ENCODE assay signal across 18 cellular contexts in genomic region chr1:8228253-8228652, GRCh38.
DNase-seq lines count a peak whose midpoint lies in the region; ATAC-seq, FAIRE-seq and TF ChIP-seq lines count a peak whose summit lies in the region.
"Had no signal": no experiment of that assay in that cellular context is flagged by ENCODE, and none has a peak within 500 bp of the region (broad histone marks: within the 10 kb centered on the region; RNA-seq: fewer than 3 reads in every experiment).

No MANE protein-coding gene starts in this region.

- H3K4me3 ChIP-seq in HepG2 (replicated peaks in 1 of 3; ENCODE audit: insufficient read depth in 1 of 3, low read depth in 2 of 3, low read length in 3 of 3) (no peak overlapping the region), right lobe of liver (no peak overlapping the region), Panc1 (ENCODE audit: low read depth in 2 of 2, low read length in 2 of 2) (no peak overlapping the region)
- H3K4me3 ChIP-seq: BLaER1, HAP-1 had no signal

- POLR2A ChIA-PET in HepG2 (lab: Yijun Ruan, JAX) (no interaction called here), Panc1 (lab: Charles Lee) (no interaction called here)

- ATAC-seq in HepG2 (no peak), right lobe of liver (no peak), Panc1 (no peak), GM21825 (IDR thresholded peaks at IDR 0.05; ENCODE audit: unreplicated experiment) (no peak)

- H3K9me3 ChIP-seq in HepG2 (ENCODE audit: low read length), result no peaks in the 10 kb centered on the region
- no peaks in the 10 kb centered on the region for H3K9me3 ChIP-seq in right lobe of liver
- H3K9me3 ChIP-seq in Panc1 (ENCODE audit: control insufficient read depth, insufficient read depth, low read depth, low read length), result no peaks in the 10 kb centered on the region; the same call in 1 of the 2 replicates
- H3K9me3 ChIP-seq: HAP-1 had no signal

- TF ChIP-seq EP300 in HepG2 (IDR thresholded peaks at IDR 0.05; ENCODE audit: low read depth in 2 of 2, low read length in 2 of 2) (no peak), HepG2 (CRISPR knock-in tag; IDR thresholded peaks at IDR 0.05; ENCODE audit: borderline replicate concordance) (no peak)

- H3K27me3 ChIP-seq in HepG2 (ENCODE audit: control insufficient read depth in 1 of 2, insufficient read depth in 2 of 2, low read length in 2 of 2), result no peaks in the 10 kb centered on the region
- H3K27me3 ChIP-seq in right lobe of liver, result no peaks in the 10 kb centered on the region
- H3K27me3 ChIP-seq in Panc1 (ENCODE audit: control insufficient read depth, insufficient read depth, low read length), result no peaks in the 10 kb centered on the region
- H3K27me3 ChIP-seq: BLaER1 had no signal

- H4K20me1 ChIP-seq in HepG2 (ENCODE audit: insufficient read depth, low read length), result no peaks in the 10 kb centered on the region
- H4K20me1 ChIP-seq: BLaER1 had no signal

- TF ChIP-seq POLR2A in HepG2 (IDR thresholded peaks at IDR 0.05; ENCODE audit: insufficient read depth in 1 of 2, low read depth in 2 of 2, low read length in 2 of 2) (no peak), right lobe of liver (IDR thresholded peaks at IDR 0.05) (no peak)

- no peak for TF ChIP-seq CTCF in HepG2 (CRISPR knock-in tag; IDR thresholded peaks at IDR 0.05)
- no peak for TF ChIP-seq CTCF in right lobe of liver (IDR thresholded peaks at IDR 0.05)
- no peak for TF ChIP-seq CTCF in Panc1 (IDR thresholded peaks at IDR 0.05)

- H3K27ac ChIP-seq in HepG2 (ENCODE audit: extremely low read length, insufficient read depth, low read length) (no peak overlapping the region), right lobe of liver (no peak overlapping the region), Panc1 (ENCODE audit: low read length) (peak overlapping the region; percentile 67; the same call in 1 of the 2 replicates)
- H3K27ac ChIP-seq: 22Rv1, BLaER1, HL-60 had no signal

- H3K9me3 Mint-ChIP-seq in dendritic cell treated with granulocyte-macrophage colony-stimulating factor and Interleukin-4, amounts not matched to agents 40 ng/mL and 50 ng/mL, for 4 days, result peaks cover 10% of the 10 kb centered on the region

- in situ Hi-C loops in HepG2 (cut with HindIII; ENCODE audit: extremely low pct_ligation_motif_present, low pct_unique_long_range_greater_than_20kb) (no loop called here), Panc1 (cut with HindIII; ENCODE audit: low pct_unique_long_range_greater_than_20kb, low sequenced_read_pairs) (no loop called here)

- no peak overlapping the region for H3K4me3 Mint-ChIP-seq in dendritic cell treated with granulocyte-macrophage colony-stimulating factor and Interleukin-4, amounts not matched to agents 40 ng/mL and 50 ng/mL, for 4 days
- H3K4me3 Mint-ChIP-seq: HFFc6, IgD-negative memory B cell had no signal

- no peak overlapping the region for H3K9ac ChIP-seq in HepG2 (ENCODE audit: insufficient read depth, low read depth, low read length)
- H3K9ac ChIP-seq: BLaER1 had no signal

- WGBS in HepG2 (ENCODE audit: low lambda C conversion rate), result 96% methylated on average over 2 of the region's 2 CpGs
- WGBS in right lobe of liver (ENCODE audit: insufficient coverage, low coverage, low lambda C conversion rate, missing lambda C conversion rate), result 85% methylated on average over 2 of the region's 2 CpGs

- peaks cover 33% of the 10 kb centered on the region for H3K4me1 Mint-ChIP-seq in dendritic cell treated with granulocyte-macrophage colony-stimulating factor and Interleukin-4, amounts not matched to agents 40 ng/mL and 50 ng/mL, for 4 days (ENCODE audit: low read depth)

- no peak for FAIRE-seq in HepG2 (lab: Jason Lieb, UNC)

- CTCF ChIA-PET in HepG2 (lab: Yijun Ruan, JAX; ENCODE audit: low intra/inter-chr PET ratio, low total read pairs) (no interaction called here), Panc1 (lab: Charles Lee) (interaction anchor here (0.5 kb wide), 1 partner anchor 317 kb away, joined by 6 read pairs; no protein-coding TSS in a partner anchor)

- no peak for DNase-seq in HepG2 (ENCODE audit: low spot score)
- no peak for DNase-seq in right lobe of liver
- no peak for DNase-seq in Panc1 (ENCODE audit: low read depth, low spot score)
- DNase-seq in NK-92 treated with Interleukin-12 subunit alpha and Interleukin-12 subunit beta, amount 100 ng/mL, for 24 hours (lab: John Stamatoyannopoulos, UW), result no peak
- no peak for DNase-seq in NCI-H187 treated with DMSO at 0.1 percent for 48 hours (lab: John Stamatoyannopoulos, UW)
- DNase-seq: Calu3; CD4-positive, alpha-beta memory T cell; DMS79 treated with DMSO at 0.1 percent for 48 hours; GF-D8; HFFc6; KG1 had no signal

- H3K27me3 Mint-ChIP-seq in dendritic cell treated with granulocyte-macrophage colony-stimulating factor and Interleukin-4, amounts not matched to agents 40 ng/mL and 50 ng/mL, for 4 days, result peaks cover 44% of the 10 kb centered on the region

- H3K79me2 ChIP-seq in HepG2 (ENCODE audit: insufficient read depth, low read length), result no peaks in the 10 kb centered on the region

- H3K4me2 ChIP-seq in HepG2 (ENCODE audit: low read depth, low read length), result no peak overlapping the region
- H3K4me2 ChIP-seq: BLaER1 had no signal

- TF ChIP-seq RAD21 in HepG2 (CRISPR knock-in tag; IDR thresholded peaks at IDR 0.05), result no peak

- no peaks in the 10 kb centered on the region for H3K36me3 Mint-ChIP-seq in dendritic cell treated with granulocyte-macrophage colony-stimulating factor and Interleukin-4, amounts not matched to agents 40 ng/mL and 50 ng/mL, for 4 days (ENCODE audit: low read depth)
- H3K36me3 Mint-ChIP-seq: CD4-positive, alpha-beta memory T cell; IgD-negative memory B cell had no signal

- H3K27ac Mint-ChIP-seq in dendritic cell treated with granulocyte-macrophage colony-stimulating factor and Interleukin-4, amounts not matched to agents 40 ng/mL and 50 ng/mL, for 4 days, result peak overlapping the region; percentile 17
- H3K27ac Mint-ChIP-seq: CD4-positive, alpha-beta memory T cell; HFFc6 had no signal

- no peaks in the 10 kb centered on the region for H3K36me3 ChIP-seq in HepG2 (replicated peaks in 1 of 2; ENCODE audit: control insufficient read depth in 1 of 2, insufficient read depth in 2 of 2, low read length in 2 of 2)
- H3K36me3 ChIP-seq in right lobe of liver, result no peaks in the 10 kb centered on the region
- H3K36me3 ChIP-seq in Panc1 (ENCODE audit: control insufficient read depth, insufficient read depth, low read length), result no peaks in the 10 kb centered on the region
- H3K36me3 ChIP-seq: BLaER1, HAP-1 had no signal

- peaks cover 59% of the 10 kb centered on the region for H3K4me1 ChIP-seq in HepG2 (ENCODE audit: insufficient read depth, low read length)
- no peaks in the 10 kb centered on the region for H3K4me1 ChIP-seq in right lobe of liver
- peaks cover 12% of the 10 kb centered on the region for H3K4me1 ChIP-seq in Panc1 (ENCODE audit: control insufficient read depth, insufficient read depth, low read length)
- H3K4me1 ChIP-seq: BLaER1, HAP-1 had no signal

- BruUV-seq in HepG2 (replicated peaks; lab: Mats Ljungman, UMichigan) (no TSS peak), Panc1 (replicated peaks; lab: Mats Ljungman, UMichigan) (no TSS peak)

- H2AFZ ChIP-seq in HepG2 (ENCODE audit: low read length), result no peak overlapping the region

- intact Hi-C loops in HepG2 (cut with micrococcal nuclease; ENCODE audit: unreplicated experiment), result no loop called here
- intact Hi-C loops in right lobe of liver (cut with DNase I), result no loop called here
- intact Hi-C loops in Panc1 (cut with micrococcal nuclease; ENCODE audit: unreplicated experiment), result no loop called here
- intact Hi-C loops in dendritic cell treated with granulocyte-macrophage colony-stimulating factor and Interleukin-4, amounts not matched to agents 40 ng/mL and 50 ng/mL, for 4 days (cut with micrococcal nuclease), result no loop called here

TF ChIP-seq in HepG2, 621 proteins besides CTCF, POLR2A, EP300 and RAD21:
- TF ChIP-seq ZMYM3 (CRISPR knock-in tag; IDR thresholded peaks at IDR 0.05) (peak; percentile 89), U2AF1 (optimal IDR thresholded peaks at IDR 0.05; ENCODE audit: low read depth, low read length) (no peak), ZNF512B (CRISPR knock-in tag; IDR thresholded peaks at IDR 0.05; ENCODE audit: borderline replicate concordance) (no peak), YEATS4 (CRISPR knock-in tag; IDR thresholded peaks at IDR 0.05; ENCODE audit: borderline replicate concordance) (no peak), CEBPG (CRISPR knock-in tag; IDR thresholded peaks at IDR 0.05) (no peak), POLR2G (IDR thresholded peaks at IDR 0.05; ENCODE audit: low read depth, low read length) (no peak), CHD4 (IDR thresholded peaks at IDR 0.05; ENCODE audit: borderline replicate concordance, low read length) (0 out of 2 replicates have a peak, but pooled peaks have one; percentile 27), ARNT (IDR thresholded peaks at IDR 0.05) (no peak), RCOR2 (CRISPR knock-in tag; IDR thresholded peaks at IDR 0.05) (no peak), ZNF329 (CRISPR knock-in tag; IDR thresholded peaks at IDR 0.05; ENCODE audit: low read depth) (no peak)
